ENCODE assay signal across 17 cellular contexts in the genomic region with DNA sequence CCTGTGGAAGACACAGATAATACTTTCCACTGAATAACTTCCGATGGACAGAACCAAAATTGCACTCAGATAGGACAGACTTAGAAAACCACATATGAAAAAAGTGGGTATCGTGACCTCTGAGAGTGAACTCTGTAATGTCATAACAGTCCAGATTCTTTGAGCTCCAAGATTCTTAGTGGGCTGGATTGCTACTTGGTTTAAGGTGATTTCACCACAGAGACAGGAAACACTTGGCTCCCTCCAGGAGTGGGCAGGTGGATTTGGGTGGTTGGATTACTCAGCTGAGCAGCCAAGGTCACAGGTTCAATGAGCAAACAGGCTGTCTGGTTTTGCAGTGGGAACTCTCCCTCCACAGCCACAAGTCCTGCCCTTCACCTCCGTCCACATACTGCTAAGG.
DNase-seq lines count a peak whose midpoint lies in the region; ATAC-seq and TF ChIP-seq lines count a peak whose summit lies in the region.
"Had no signal": no experiment of that assay in that cellular context is flagged by ENCODE, and none has a peak within 500 bp of the region (broad histone marks: within the 10 kb centered on the region; RNA-seq: fewer than 3 reads in every experiment).

No MANE protein-coding gene starts in this region.

- H3K9me3 Mint-ChIP-seq in activated CD4-positive, alpha-beta T cell treated with anti-CD3 and anti-CD28 coated beads for 36 hours (ENCODE audit: low read depth) = peaks cover 1% of the 10 kb centered on the region

- no peaks in the 10 kb centered on the region for H3K27me3 ChIP-seq in kidney epithelial cell (ENCODE audit: control insufficient read depth, insufficient read depth, low read length)
- H3K27me3 ChIP-seq: foreskin keratinocyte, ovary, testis had no signal

- POLR2A ChIA-PET in activated CD4-positive, alpha-beta T cell treated with anti-CD3 and anti-CD28 coated beads for 36 hours (lab: Charles Lee) = no interaction called here

- peak; percentile 23 for DNase-seq in activated CD4-positive, alpha-beta T cell treated with anti-CD3 and anti-CD28 coated beads for 36 hours
- DNase-seq in activated CD4-positive, alpha-beta T cell treated with anti-CD3 and anti-CD28 coated beads, Interleukin-2, amount 50 U/mL, for 1 hour = no peak
- peak; percentile 47 for DNase-seq in astrocyte of the cerebellum (ENCODE audit: low read depth)
- DNase-seq in kidney epithelial cell (ENCODE audit: low read depth) = peak; percentile 67
- DNase-seq in stimulated activated CD8-positive, alpha-beta memory T cell treated with anti-CD3 and anti-CD28 coated beads, Interleukin-4, amount 100 ng/mL, for 48 hours = peak; percentile 31
- no peak for DNase-seq in activated CD8-positive, alpha-beta memory T cell treated with anti-CD3 and anti-CD28 coated beads, Interleukin-2, amount 50 U/mL, for 4 hours
- no peak for DNase-seq in NCI-H524 treated with DMSO at 0.1 percent for 48 hours (lab: John Stamatoyannopoulos, UW)
- DNase-seq in ureter (ENCODE audit: low spot score) = no peak
- DNase-seq: activated T-cell treated with anti-CD3 and anti-CD28 coated beads for 4 hours, cerebellar nuclear complex, foreskin keratinocyte, left ventricle myocardium superior, MM.1S, NCI-H2171 treated with DMSO at 0.1 percent for 48 hours, ovary, testis had no signal

- intact Hi-C loops in activated CD4-positive, alpha-beta T cell treated with anti-CD3 and anti-CD28 coated beads for 36 hours (cut with DNase I, micrococcal nuclease) = no loop called here

- H3K36me3 Mint-ChIP-seq in activated CD4-positive, alpha-beta T cell treated with anti-CD3 and anti-CD28 coated beads for 36 hours (ENCODE audit: low read depth) = peaks cover 15% of the 10 kb centered on the region

- no peak overlapping the region for H3K27ac Mint-ChIP-seq in activated CD4-positive, alpha-beta T cell treated with anti-CD3 and anti-CD28 coated beads for 36 hours

- ATAC-seq in activated CD4-positive, alpha-beta T cell treated with anti-CD3 and anti-CD28 coated beads for 36 hours = peak; percentile 66
- ATAC-seq: foreskin keratinocyte, left ventricle myocardium superior, Panc1 had no signal

- no peaks in the 10 kb centered on the region for H3K27me3 Mint-ChIP-seq in activated CD4-positive, alpha-beta T cell treated with anti-CD3 and anti-CD28 coated beads for 36 hours

- peaks cover 5% of the 10 kb centered on the region for H3K36me3 ChIP-seq in kidney epithelial cell (ENCODE audit: control insufficient read depth, insufficient read depth, low read length)
- H3K36me3 ChIP-seq: ovary had no signal

- TF ChIP-seq CTCF in astrocyte of the cerebellum (IDR thresholded peaks at IDR 0.05; ENCODE audit: low read depth, low read length, missing control alignments) (no peak), kidney epithelial cell (IDR thresholded peaks at IDR 0.05; ENCODE audit: insufficient read depth, low read length, poor library complexity, severe bottlenecking) (no peak)

- peaks cover 15% of the 10 kb centered on the region for H3K4me1 Mint-ChIP-seq in activated CD4-positive, alpha-beta T cell treated with anti-CD3 and anti-CD28 coated beads for 36 hours

- H3K4me3 ChIP-seq in astrocyte of the cerebellum (ENCODE audit: low read depth, low read length) (no peak overlapping the region), kidney epithelial cell (ENCODE audit: low read depth, low read length) (no peak overlapping the region)
- H3K4me3 ChIP-seq: ovary, testis had no signal

- CTCF ChIA-PET in activated CD4-positive, alpha-beta T cell treated with anti-CD3 and anti-CD28 coated beads for 36 hours (lab: Charles Lee) = interaction anchor here (0.9 kb wide), 1 partner anchor 63 kb away, joined by 3 read pairs; no protein-coding TSS in a partner anchor

- in situ Hi-C loops in astrocyte of the cerebellum (cut with HindIII; ENCODE audit: low sequenced_read_pairs) = no loop called here

- no peak overlapping the region for H3K4me3 Mint-ChIP-seq in activated CD4-positive, alpha-beta T cell treated with anti-CD3 and anti-CD28 coated beads for 36 hours

Comparison
In these comparisons a context has a peak if more than half of its experiments do, and no peak if none do; other contexts are left out.
1. DNase-seq: peak in activated CD4-positive, alpha-beta T cell treated with anti-CD3 and anti-CD28 coated beads for 36 hours (single experiment), astrocyte of the cerebellum (single experiment), kidney epithelial cell (single experiment) and stimulated activated CD8-positive, alpha-beta memory T cell treated with anti-CD3 and anti-CD28 coated beads, Interleukin-4, amount 100 ng/mL, for 48 hours (single experiment); none in activated CD4-positive, alpha-beta T cell treated with anti-CD3 and anti-CD28 coated beads, Interleukin-2, amount 50 U/mL, for 1 hour (single experiment), activated CD8-positive, alpha-beta memory T cell treated with anti-CD3 and anti-CD28 coated beads, Interleukin-2, amount 50 U/mL, for 4 hours (single experiment), NCI-H524 treated with DMSO at 0.1 percent for 48 hours (single experiment) and ureter (single experiment).